24 cellular contexts compared by ENCODE assay signal in the genomic region with DNA sequence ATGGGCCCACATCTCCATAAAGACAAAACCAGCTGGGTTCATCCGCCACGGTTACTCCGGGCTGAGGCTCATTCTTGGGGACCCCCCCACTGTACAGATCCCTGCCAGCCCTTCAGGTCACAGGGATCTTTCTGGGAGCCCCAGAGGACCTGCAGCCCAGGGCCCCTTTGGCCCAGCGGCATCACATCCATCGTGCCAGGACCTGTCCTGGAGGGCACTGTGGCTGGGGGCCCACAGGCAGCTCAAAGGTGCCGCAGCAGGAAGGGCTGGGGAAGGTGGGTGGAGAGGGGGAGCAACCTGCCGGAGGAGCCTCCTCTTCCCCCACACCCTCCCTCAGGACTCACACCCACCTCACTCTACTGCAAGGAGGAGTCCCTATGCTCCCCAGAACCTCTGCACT.
"Had no signal": no experiment of that assay in that cellular context is flagged by ENCODE, and none has a peak within 500 bp of the region (broad histone marks: within the 10 kb centered on the region; RNA-seq: fewer than 3 reads in every experiment).

No MANE protein-coding gene starts in this region.

- DNase-seq: islet precursor cell; left ventricle myocardium inferior; mesendoderm; naive B cell; natural killer cell; nephron progenitor cell; ovary; right cardiac atrium; stimulated activated CD4-positive, alpha-beta T cell treated with anti-CD3 and anti-CD28 coated beads, Interleukin-12 subunit alpha, Interleukin-12 subunit beta, amount 100 ng/mL, for 4 hours; stimulated activated CD4-positive, alpha-beta T cell treated with anti-CD3 and anti-CD28 coated beads, Interleukin-15, amount 100 ng/mL, for 24 hours; stimulated activated CD4-positive, alpha-beta T cell treated with anti-CD3 and anti-CD28 coated beads, Interleukin-2, amount 100 ng/mL, for 24 hours; stimulated activated CD4-positive, alpha-beta T cell treated with anti-CD3 and anti-CD28 coated beads, Interleukin-4, amount 100 ng/mL, for 1 hour; stimulated activated naive B cell treated with anti-CD40 and anti-IgM and Interleukin-4, amounts not matched to agents 10 μg/mL and 1 μg/mL and 100 μg/mL, for 72 hours; substantia nigra had no signal

- H3K27ac ChIP-seq: hepatocyte, left ventricle myocardium inferior, neural progenitor cell, ovary, skin epidermis, tibial nerve, upper lobe of left lung, vagina had no signal

- ATAC-seq: natural killer cell, sciatic nerve had no signal

- H3K36me3 Mint-ChIP-seq: mesothelial cell of epicardium; naive B cell; natural killer cell; neural progenitor cell; stimulated activated naive B cell treated with anti-CD40 and anti-IgM and Interleukin-4, amounts not matched to agents 10 μg/mL and 1 μg/mL and 100 μg/mL, for 72 hours had no signal

- H3K9me3 Mint-ChIP-seq: natural killer cell; stimulated activated naive CD8-positive, alpha-beta T cell treated with anti-CD3 and anti-CD28 coated beads, Interleukin-15, Interleukin-2, amounts not matched to agents 100 ng/mL and 50 ng/mL, for 24 hours had no signal

- H3K27ac Mint-ChIP-seq: mesothelial cell of epicardium; naive B cell; natural killer cell; neural progenitor cell; stimulated activated naive CD8-positive, alpha-beta T cell treated with anti-CD3 and anti-CD28 coated beads, Interleukin-15, Interleukin-2, amounts not matched to agents 100 ng/mL and 50 ng/mL, for 24 hours had no signal

- H3K4me3 ChIP-seq: hepatocyte, left ventricle myocardium inferior, lung, neural progenitor cell, ovary, skin epidermis, tibial nerve, upper lobe of left lung, vagina had no signal

- H3K4me1 Mint-ChIP-seq: mesothelial cell of epicardium had no signal

- H3K9me3 ChIP-seq: ovary, tibial nerve, upper lobe of left lung, vagina had no signal

- H3K4me3 Mint-ChIP-seq: mesothelial cell of epicardium; naive B cell; natural killer cell; nephron progenitor cell; neural progenitor cell; stimulated activated naive B cell treated with anti-CD40 and anti-IgM and Interleukin-4, amounts not matched to agents 10 μg/mL and 1 μg/mL and 100 μg/mL, for 72 hours; stimulated activated naive CD8-positive, alpha-beta T cell treated with anti-CD3 and anti-CD28 coated beads, Interleukin-15, Interleukin-2, amounts not matched to agents 100 ng/mL and 50 ng/mL, for 24 hours had no signal

- H3K36me3 ChIP-seq: left ventricle myocardium inferior, neural progenitor cell, ovary, tibial nerve, upper lobe of left lung, vagina had no signal

- H2AFZ ChIP-seq: hepatocyte, neural progenitor cell had no signal

- H3K79me2 ChIP-seq: hepatocyte had no signal

- H3K4me1 ChIP-seq: left ventricle myocardium inferior, upper lobe of left lung, vagina had no signal

- H3K27me3 ChIP-seq: hepatocyte, neural progenitor cell, ovary, tibial nerve, upper lobe of left lung, vagina had no signal

- H3K4me2 ChIP-seq: hepatocyte, neural progenitor cell had no signal
